ENCODE assay signal across 11 cellular contexts in the genomic region with DNA sequence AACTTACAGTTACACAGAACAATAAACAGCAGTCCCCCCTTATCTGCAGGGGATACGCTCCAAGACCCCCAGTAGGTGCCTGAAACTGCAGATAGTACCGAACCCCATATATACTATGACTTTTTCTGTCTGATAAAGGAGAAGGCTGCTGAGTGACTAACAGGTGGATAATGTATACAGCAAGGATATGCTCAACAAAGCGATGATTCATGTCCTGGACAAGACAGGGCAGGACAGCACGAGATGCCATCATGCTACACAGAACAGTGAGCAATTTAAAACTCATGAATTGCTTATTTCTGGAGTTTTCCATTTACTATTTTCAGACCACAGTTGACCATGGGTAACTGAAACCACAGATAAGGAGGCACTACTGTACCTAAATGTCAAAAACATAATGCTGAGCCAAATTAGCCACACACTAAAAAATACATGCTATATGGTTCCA.
DNase-seq lines count a peak whose midpoint lies in the region; ATAC-seq and TF ChIP-seq lines count a peak whose summit lies in the region.
"Had no signal": no experiment of that assay in that cellular context is flagged by ENCODE, and none has a peak within 500 bp of the region (broad histone marks: within the 10 kb centered on the region; RNA-seq: fewer than 3 reads in every experiment).

No MANE protein-coding gene starts in this region.

- H3K4me3 ChIP-seq in kidney epithelial cell (ENCODE audit: low read depth, low read length) (no peak overlapping the region), gastrocnemius medialis (no peak overlapping the region)
- H3K4me3 ChIP-seq: ovary had no signal

- ATAC-seq in GM18508 (IDR thresholded peaks at IDR 0.05; ENCODE audit: insufficient read depth, unreplicated experiment) (peak; percentile 23), HG02870 (IDR thresholded peaks at IDR 0.05; ENCODE audit: unreplicated experiment) (peak; percentile 33), SK-N-SH treated with all-trans-retinoic acid at 6 μM for 48 hours (peak; percentile 90), gastrocnemius medialis (no peak)
- no peak for ATAC-seq in activated CD8-positive, alpha-beta memory T cell treated with anti-CD3 and anti-CD28 coated beads, Interleukin-2, amount 10 ng/mL, durations not matched to agents 7 days and 5 days

- no peak overlapping the region for H3K27ac ChIP-seq in gastrocnemius medialis
- H3K27ac ChIP-seq: ovary had no signal

- DNase-seq in kidney epithelial cell (ENCODE audit: low read depth) (peak; percentile 48), MV-4-11 (lab: John Stamatoyannopoulos, UW) (no peak), gastrocnemius medialis (no peak), iPS-NIHi7 (ENCODE audit: extremely low spot score) (no peak)
- DNase-seq in activated CD8-positive, alpha-beta memory T cell treated with anti-CD3 and anti-CD28 coated beads, Interleukin-2, amount 10 ng/mL, durations not matched to agents 7 days and 5 days, result no peak
- DNase-seq: activated T-cell treated with anti-CD3 and anti-CD28 coated beads, Interleukin-2, amount 50 U/mL, for 72 hours; ovary had no signal

- no peaks in the 10 kb centered on the region for H3K9me3 Mint-ChIP-seq in activated CD8-positive, alpha-beta memory T cell treated with anti-CD3 and anti-CD28 coated beads, Interleukin-2, amount 10 ng/mL, durations not matched to agents 7 days and 5 days (ENCODE audit: low read depth)
- H3K9me3 Mint-ChIP-seq: activated T-cell treated with anti-CD3 and anti-CD28 coated beads, Interleukin-2, amount 50 U/mL, for 72 hours; dendritic cell treated with granulocyte-macrophage colony-stimulating factor and Interleukin-4, amounts not matched to agents 40 ng/mL and 50 ng/mL, for 4 days had no signal

- TF ChIP-seq CTCF in kidney epithelial cell (IDR thresholded peaks at IDR 0.05; ENCODE audit: insufficient read depth, low read length, poor library complexity, severe bottlenecking) (no peak), gastrocnemius medialis (IDR thresholded peaks at IDR 0.05 in 4 of 5, conservative IDR thresholded peaks at IDR 0.05 in 1 of 5) (no peak)

- H3K36me3 Mint-ChIP-seq in activated CD8-positive, alpha-beta memory T cell treated with anti-CD3 and anti-CD28 coated beads, Interleukin-2, amount 10 ng/mL, durations not matched to agents 7 days and 5 days, result peaks cover 17% of the 10 kb centered on the region

- no peaks in the 10 kb centered on the region for H3K4me1 ChIP-seq in gastrocnemius medialis

- H3K9me3 ChIP-seq in gastrocnemius medialis, result no peaks in the 10 kb centered on the region
- H3K9me3 ChIP-seq: ovary had no signal

- no peak overlapping the region for H3K27ac Mint-ChIP-seq in activated CD8-positive, alpha-beta memory T cell treated with anti-CD3 and anti-CD28 coated beads, Interleukin-2, amount 10 ng/mL, durations not matched to agents 7 days and 5 days
- H3K27ac Mint-ChIP-seq: activated T-cell treated with anti-CD3 and anti-CD28 coated beads, Interleukin-2, amount 50 U/mL, for 72 hours; dendritic cell treated with granulocyte-macrophage colony-stimulating factor and Interleukin-4, amounts not matched to agents 40 ng/mL and 50 ng/mL, for 4 days had no signal

- CTCF ChIA-PET in activated CD8-positive, alpha-beta memory T cell treated with anti-CD3 and anti-CD28 coated beads, Interleukin-2, amount 10 ng/mL, durations not matched to agents 7 days and 5 days (lab: Charles Lee), result no interaction called here

- H3K27me3 ChIP-seq in kidney epithelial cell (ENCODE audit: control insufficient read depth, insufficient read depth, low read length) (no peaks in the 10 kb centered on the region), gastrocnemius medialis (no peaks in the 10 kb centered on the region)
- H3K27me3 ChIP-seq: ovary had no signal

- no peak for TF ChIP-seq POLR2A in gastrocnemius medialis (IDR thresholded peaks at IDR 0.05)

- intact Hi-C loops in gastrocnemius medialis (cut with DNase I; ENCODE audit: low total_unique reads), result no loop called here

- H3K36me3 ChIP-seq in kidney epithelial cell (ENCODE audit: control insufficient read depth, insufficient read depth, low read length) (no peaks in the 10 kb centered on the region), gastrocnemius medialis (peaks cover 0 to 4% of the 10 kb centered on the region in 2 donors)
- H3K36me3 ChIP-seq: ovary had no signal

- H3K27me3 Mint-ChIP-seq in activated CD8-positive, alpha-beta memory T cell treated with anti-CD3 and anti-CD28 coated beads, Interleukin-2, amount 10 ng/mL, durations not matched to agents 7 days and 5 days, result no peaks in the 10 kb centered on the region
- H3K27me3 Mint-ChIP-seq: dendritic cell treated with granulocyte-macrophage colony-stimulating factor and Interleukin-4, amounts not matched to agents 40 ng/mL and 50 ng/mL, for 4 days had no signal

- no peak overlapping the region for H3K4me3 Mint-ChIP-seq in activated CD8-positive, alpha-beta memory T cell treated with anti-CD3 and anti-CD28 coated beads, Interleukin-2, amount 10 ng/mL, durations not matched to agents 7 days and 5 days
- H3K4me3 Mint-ChIP-seq: activated T-cell treated with anti-CD3 and anti-CD28 coated beads, Interleukin-2, amount 50 U/mL, for 72 hours; dendritic cell treated with granulocyte-macrophage colony-stimulating factor and Interleukin-4, amounts not matched to agents 40 ng/mL and 50 ng/mL, for 4 days had no signal

- H3K4me1 Mint-ChIP-seq in activated CD8-positive, alpha-beta memory T cell treated with anti-CD3 and anti-CD28 coated beads, Interleukin-2, amount 10 ng/mL, durations not matched to agents 7 days and 5 days, result no peaks in the 10 kb centered on the region

- in situ Hi-C loops in gastrocnemius medialis (cut with MboI; ENCODE audit: low sequenced_read_pairs in 4 of 4), result no loop called here

TF ChIP-seq in SK-N-SH treated with all-trans-retinoic acid at 6 μM for 48 hours, 23 proteins besides CTCF, POLR2A, EP300 and RAD21:
- TF ChIP-seq ESRRG (CRISPR knock-in tag; IDR thresholded peaks at IDR 0.05), result no peak

Comparison
In these comparisons a context has a peak if more than half of its experiments do, and no peak if none do; other contexts are left out.
1. ATAC-seq: peak in GM18508 (single experiment), HG02870 (single experiment) and SK-N-SH treated with all-trans-retinoic acid at 6 μM for 48 hours (single experiment); none in activated CD8-positive, alpha-beta memory T cell treated with anti-CD3 and anti-CD28 coated beads, Interleukin-2, amount 10 ng/mL, durations not matched to agents 7 days and 5 days (single experiment) and gastrocnemius medialis (0 of 2).